Comparison of ENCODE assay signal across 2 cellular contexts in genomic region chr7:24922099-24922773, GRCh38.
TF ChIP-seq lines count a peak whose summit lies in the region.

No MANE protein-coding gene starts in this region.

TF ChIP-seq in IMR-90, 13 proteins besides CTCF, POLR2A, EP300 and RAD21:
- no peak for TF ChIP-seq ELK1 (IDR thresholded peaks at IDR 0.05; ENCODE audit: borderline replicate concordance, low read depth, low read length)
- TF ChIP-seq MAFK (IDR thresholded peaks at IDR 0.05; ENCODE audit: low read depth, low read length): no peak
- no peak for TF ChIP-seq MAZ (IDR thresholded peaks at IDR 0.05; ENCODE audit: borderline replicate concordance, low read depth, low read length)
- no peak for TF ChIP-seq NFE2L2 (IDR thresholded peaks at IDR 0.05; ENCODE audit: low read depth, low read length)
- no peak for TF ChIP-seq FOS (IDR thresholded peaks at IDR 0.05; ENCODE audit: low read depth, low read length)

TF ChIP-seq in K562, 482 proteins besides CTCF, POLR2A, EP300 and RAD21:
- TF ChIP-seq HDAC1 (IDR thresholded peaks at IDR 0.05): no peak
- no peak for TF ChIP-seq HNRNPK (IDR thresholded peaks at IDR 0.05; ENCODE audit: low read depth, low read length, poor library complexity, severe bottlenecking)
- no peak for TF ChIP-seq HNRNPH1 (optimal IDR thresholded peaks at IDR 0.05; ENCODE audit: low read depth, low read length)
- no peak for TF ChIP-seq KDM2B (CRISPR knock-in tag; IDR thresholded peaks at IDR 0.05)
- no peak for TF ChIP-seq HINFP (tag; conservative IDR thresholded peaks at IDR 0.05; ENCODE audit: low read depth)
- no peak for TF ChIP-seq NR2F6 (CRISPR knock-in tag; IDR thresholded peaks at IDR 0.05)
- no peak for TF ChIP-seq DEAF1 (CRISPR knock-in tag; IDR thresholded peaks at IDR 0.05)
- TF ChIP-seq POLR3G (IDR thresholded peaks at IDR 0.05; ENCODE audit: extremely low read depth, insufficient read length, insufficient replicate concordance): no peak
- TF ChIP-seq BMI1 (IDR thresholded peaks at IDR 0.05; ENCODE audit: low read length): no peak
- no peak for TF ChIP-seq PKNOX1 (IDR thresholded peaks at IDR 0.05)
- TF ChIP-seq FUS (optimal IDR thresholded peaks at IDR 0.05; ENCODE audit: low read depth, low read length): no peak
- no peak for TF ChIP-seq FOXK2 (conservative IDR thresholded peaks at IDR 0.05 in 1 of 2, IDR thresholded peaks at IDR 0.05 in 1 of 2; ENCODE audit: low read depth in 2 of 2)
- no peak for TF ChIP-seq EHMT2 (IDR thresholded peaks at IDR 0.05)
- TF ChIP-seq FOXK1 (CRISPR knock-in tag; IDR thresholded peaks at IDR 0.05; ENCODE audit: borderline replicate concordance): no peak
- no peak for TF ChIP-seq ZNF518B (CRISPR knock-in tag; IDR thresholded peaks at IDR 0.05)
- TF ChIP-seq GMEB1 (CRISPR knock-in tag; IDR thresholded peaks at IDR 0.05): no peak
- no peak for TF ChIP-seq POU5F1 (IDR thresholded peaks at IDR 0.05; ENCODE audit: borderline replicate concordance, low read depth, low read length, partially characterized antibody)
- no peak for TF ChIP-seq COPS2 (conservative IDR thresholded peaks at IDR 0.05)
- no peak for TF ChIP-seq CREB3L1 (IDR thresholded peaks at IDR 0.05; ENCODE audit: borderline replicate concordance, low read depth)
- TF ChIP-seq E2F1 (CRISPR knock-in tag; IDR thresholded peaks at IDR 0.05): no peak
TF ChIP-seq in K562: peak in this region for 0.
